8 cellular contexts compared by ENCODE assay signal in genomic region chr3:53236112-53236841, GRCh38. TPM values are rescaled to one million over a fixed set of nuclear protein-coding genes. Genes with fewer than 3 reads are reported as not detected.
DNase-seq lines count a peak whose midpoint lies in the region; ATAC-seq, FAIRE-seq and TF ChIP-seq lines count a peak whose summit lies in the region.

No MANE protein-coding gene starts in this region.

- H3K9me3 ChIP-seq in OCI-LY3 (ENCODE audit: insufficient read depth, low read length) = no peaks in the 10 kb centered on the region

- TF ChIP-seq CTCF in OCI-LY3 (IDR thresholded peaks at IDR 0.05; ENCODE audit: low read depth, low read length) = no peak

- DNase-seq in EL = peak; percentile 93
- DNase-seq in cerebellum (ENCODE audit: low spot score) = peak; percentile 46
- peak in 37 of 49 donors; percentile 16 to 84 (median 54) for DNase-seq in substantia nigra (lab: John Stamatoyannopoulos, UW)
- no peak for DNase-seq in GM19239 (ENCODE audit: insufficient read length, low spot score)

- peaks cover 73% of the 10 kb centered on the region for H3K36me3 ChIP-seq in OCI-LY3 (replicated peaks; ENCODE audit: low read depth, low read length)

- H4K20me1 ChIP-seq in OCI-LY3 (ENCODE audit: insufficient read depth, low read length) = peaks cover 14% of the 10 kb centered on the region

- no peak overlapping the region for H3K4me3 ChIP-seq in OCI-LY3 (ENCODE audit: low read length)

- no peak overlapping the region for H3K4me2 ChIP-seq in OCI-LY3 (ENCODE audit: low read length)

- no peak for ATAC-seq in GM21723 (IDR thresholded peaks at IDR 0.05; ENCODE audit: unreplicated experiment)
- no peak for ATAC-seq in HG02981 (IDR thresholded peaks at IDR 0.05; ENCODE audit: unreplicated experiment)

- H3K79me2 ChIP-seq in OCI-LY3 (ENCODE audit: low read length) = peaks cover 18% of the 10 kb centered on the region; the same call in 1 of the 2 replicates

- FAIRE-seq in GM19239 (lab: Jason Lieb, UNC) = no peak

- H3K27ac ChIP-seq in OCI-LY3 (ENCODE audit: low read length) = peak overlapping the region; percentile 17
- peak overlapping the region; percentile 62 for H3K27ac ChIP-seq in layer of hippocampus (ENCODE audit: low read depth, low read length)
- H3K27ac ChIP-seq in substantia nigra (ENCODE audit: low read depth, low read length, poor library complexity, severe bottlenecking) = peak overlapping the region; percentile 70

- no peak overlapping the region for H2AFZ ChIP-seq in OCI-LY3 (ENCODE audit: low read depth, low read length)

- no peaks in the 10 kb centered on the region for H3K4me1 ChIP-seq in OCI-LY3 (ENCODE audit: low read length)

- no peak overlapping the region for H3K9ac ChIP-seq in OCI-LY3 (ENCODE audit: low read length)

- H3K27me3 ChIP-seq in OCI-LY3 (ENCODE audit: low read depth, low read length) (no peaks in the 10 kb centered on the region), layer of hippocampus (ENCODE audit: control insufficient read depth, insufficient read depth, low read length) (no peaks in the 10 kb centered on the region)

RNA-seq across cellular contexts. Expression of gene TKT, which starts 19.5 kb away (rescaled TPM):
- total RNA-seq in cerebellum = 71.4 TPM

Comparison
In these comparisons a context has a peak if more than half of its experiments do, and no peak if none do; other contexts are left out.
1. H3K27ac ChIP-seq: peak in every context shown above with its lines; median percentile 70 in substantia nigra; 62 in layer of hippocampus; 17 in OCI-LY3.